Comparison of ENCODE assay signal across 7 cellular contexts in the genomic region with DNA sequence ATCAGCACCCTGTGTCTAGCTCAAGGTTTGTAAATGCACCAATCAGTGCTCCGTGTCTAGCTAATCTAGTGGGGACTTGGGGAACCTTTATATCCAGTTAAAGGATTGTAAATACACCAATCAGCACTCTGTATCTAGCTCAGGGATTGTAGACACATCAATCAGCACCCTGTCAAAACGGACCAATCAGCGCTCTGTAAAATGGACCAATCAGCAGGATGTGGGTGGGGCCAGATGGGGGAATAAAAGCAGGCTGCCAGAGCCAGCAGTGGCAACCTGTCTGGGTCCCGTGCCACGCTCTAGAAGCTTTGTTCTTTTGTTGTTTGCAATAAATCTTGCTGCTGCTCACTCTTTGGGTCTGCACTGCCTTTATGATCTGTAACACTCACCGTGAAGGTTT. TPM values are rescaled to one million over a fixed set of nuclear protein-coding genes. Genes with fewer than 3 reads are reported as not detected.
A peak's percentile ranks its signal among the peaks of the same experiment; 100 is the strongest.
DNase-seq lines count a peak whose midpoint lies in the region; ATAC-seq and TF ChIP-seq lines count a peak whose summit lies in the region.
"Not testable (repeated sequence)": the region's sequence is repeated elsewhere in the genome, so short reads cannot be mapped to it uniquely, and the experiment has no call there.

No MANE protein-coding gene starts in this region.

- peak overlapping the region; percentile 93 for H3K27ac Mint-ChIP-seq in CD4-positive, alpha-beta T cell
- peak overlapping the region in 2 of 3 donors; percentile 73 to 88 for H3K27ac Mint-ChIP-seq in IgD-negative memory B cell
- peak overlapping the region; percentile 46 for H3K27ac Mint-ChIP-seq in activated B cell treated with CpG ODN at 0.5 μM for 24 hours
- H3K27ac Mint-ChIP-seq in activated naive CD8-positive, alpha-beta T cell treated with anti-CD3 and anti-CD28 coated beads, Interleukin-2, amount 50 U/mL, for 24 hours; mesothelial cell of epicardium: not testable (repeated sequence)

- not testable (repeated sequence) for H3K9me3 ChIP-seq in CD4-positive, alpha-beta T cell (ENCODE audit: control insufficient read depth, low read length)

- peak overlapping the region; percentile 76 for H3K4me3 Mint-ChIP-seq in CD4-positive, alpha-beta T cell
- H3K4me3 Mint-ChIP-seq in IgD-negative memory B cell: peak overlapping the region in 2 of 4 donors; percentile 61 to 97
- peak overlapping the region; percentile 38 for H3K4me3 Mint-ChIP-seq in activated B cell treated with CpG ODN at 0.5 μM for 24 hours
- not testable (repeated sequence) for H3K4me3 Mint-ChIP-seq in activated naive CD8-positive, alpha-beta T cell treated with anti-CD3 and anti-CD28 coated beads, Interleukin-2, amount 50 U/mL, for 24 hours
- H3K4me3 Mint-ChIP-seq in mesothelial cell of epicardium: peak overlapping the region; percentile 18

- ATAC-seq in CD4-positive, alpha-beta T cell (ENCODE audit: poor library complexity); activated B cell treated with CpG ODN at 0.5 μM for 24 hours (ENCODE audit: low read depth); activated naive CD8-positive, alpha-beta T cell treated with anti-CD3 and anti-CD28 coated beads, Interleukin-2, amount 50 U/mL, for 24 hours: not testable (repeated sequence)

- peaks cover 54% of the 10 kb centered on the region for H3K4me1 Mint-ChIP-seq in CD4-positive, alpha-beta T cell (ENCODE audit: low read depth)
- H3K4me1 Mint-ChIP-seq in IgD-negative memory B cell: peaks cover 20 to 27% (median 21%) of the 10 kb centered on the region in 3 donors
- peaks cover 35% of the 10 kb centered on the region for H3K4me1 Mint-ChIP-seq in activated B cell treated with CpG ODN at 0.5 μM for 24 hours
- peaks cover 34% of the 10 kb centered on the region for H3K4me1 Mint-ChIP-seq in activated naive CD8-positive, alpha-beta T cell treated with anti-CD3 and anti-CD28 coated beads, Interleukin-2, amount 50 U/mL, for 24 hours
- H3K4me1 Mint-ChIP-seq in mesothelial cell of epicardium: peaks cover 12% of the 10 kb centered on the region

- not testable (repeated sequence) for H3K27ac ChIP-seq in CD4-positive, alpha-beta T cell (ENCODE audit: low read depth, low read length)

- DNase-seq in CD4-positive, alpha-beta T cell; activated B cell treated with CpG ODN at 0.5 μM for 24 hours; mesothelial cell of epicardium (ENCODE audit: low spot score in 2 of 2, unreplicated experiment in 2 of 2): not testable (repeated sequence)
- DNase-seq in activated T-cell treated with anti-CD3 and anti-CD28 coated beads, Interleukin-2, amount 50 U/mL, for 48 hours: peak; percentile 33 to 46
- peak; percentile 21 for DNase-seq in activated naive CD8-positive, alpha-beta T cell treated with anti-CD3 and anti-CD28 coated beads, Interleukin-2, amount 50 U/mL, for 24 hours
- peak; percentile 44 for DNase-seq in stimulated activated CD4-positive, alpha-beta T cell treated with anti-CD3 and anti-CD28 coated beads, Interleukin-15, amount 100 ng/mL, for 24 hours

- H3K27me3 Mint-ChIP-seq in CD4-positive, alpha-beta T cell; IgD-negative memory B cell; activated B cell treated with CpG ODN at 0.5 μM for 24 hours; activated naive CD8-positive, alpha-beta T cell treated with anti-CD3 and anti-CD28 coated beads, Interleukin-2, amount 50 U/mL, for 24 hours: not testable (repeated sequence)
- H3K27me3 Mint-ChIP-seq in mesothelial cell of epicardium (ENCODE audit: low read depth): peaks cover 16% of the 10 kb centered on the region

- not testable (repeated sequence) for TF ChIP-seq CTCF in CD4-positive, alpha-beta T cell (IDR thresholded peaks at IDR 0.05); activated B cell treated with CpG ODN at 0.5 μM for 24 hours (IDR thresholded peaks at IDR 0.05); mesothelial cell of epicardium (IDR thresholded peaks at IDR 0.05; ENCODE audit: unreplicated experiment)

- H3K27me3 ChIP-seq in CD4-positive, alpha-beta T cell (ENCODE audit: control insufficient read depth, insufficient read depth, low read length): not testable (repeated sequence)

- peaks cover 39% of the 10 kb centered on the region for H3K36me3 Mint-ChIP-seq in CD4-positive, alpha-beta T cell (ENCODE audit: low read depth)
- not testable (repeated sequence) for H3K36me3 Mint-ChIP-seq in IgD-negative memory B cell, mesothelial cell of epicardium
- peaks cover 13% of the 10 kb centered on the region for H3K36me3 Mint-ChIP-seq in activated B cell treated with CpG ODN at 0.5 μM for 24 hours (ENCODE audit: low read depth)
- H3K36me3 Mint-ChIP-seq in activated naive CD8-positive, alpha-beta T cell treated with anti-CD3 and anti-CD28 coated beads, Interleukin-2, amount 50 U/mL, for 24 hours (ENCODE audit: low read depth): peaks cover 18% of the 10 kb centered on the region

- CTCF ChIA-PET in CD4-positive, alpha-beta T cell (lab: Charles Lee): interaction anchor here (1.6 to 4.3 kb wide), 2 partner anchors 16 to 125 kb away, joined by 4 to 19 read pairs; a partner anchor contains a TSS
- CTCF ChIA-PET in activated B cell treated with CpG ODN at 0.5 μM for 24 hours (lab: Charles Lee): interaction anchor here (1.1 kb wide), 1 partner anchor 135 kb away, joined by 3 read pairs; no protein-coding TSS in a partner anchor

- POLR2A ChIA-PET in CD4-positive, alpha-beta T cell (lab: Charles Lee): interaction anchor here (0.7 to 5.1 kb wide), 8 partner anchors 9 to 144 kb away, joined by 3 to 108 read pairs (median 22); a partner anchor contains a TSS
- POLR2A ChIA-PET in activated B cell treated with CpG ODN at 0.5 μM for 24 hours (lab: Charles Lee): interaction anchor here (1.2 kb wide), 1 partner anchor 92 kb away, joined by 3 read pairs; no protein-coding TSS in a partner anchor

- intact Hi-C loops in CD4-positive, alpha-beta T cell (cut with DNase I, micrococcal nuclease): loop anchor here in 1 of 2 experiments (2.0 kb wide), 1 partner anchor 257 kb away; a partner anchor contains a TSS
- intact Hi-C loops in activated B cell treated with CpG ODN at 0.5 μM for 24 hours (cut with micrococcal nuclease): not testable (repeated sequence)

- H3K9me3 Mint-ChIP-seq in CD4-positive, alpha-beta T cell; IgD-negative memory B cell; activated B cell treated with CpG ODN at 0.5 μM for 24 hours; activated naive CD8-positive, alpha-beta T cell treated with anti-CD3 and anti-CD28 coated beads, Interleukin-2, amount 50 U/mL, for 24 hours; mesothelial cell of epicardium: not testable (repeated sequence)

RNA-seq across cellular contexts. Expression of a gene that starts 2.0 kb away (rescaled TPM):
- total RNA-seq in CD4-positive, alpha-beta T cell: 100 to 1,000 TPM in 1 of 2 experiments, 10 to 100 TPM in 1; 98.1 to 108 TPM
- polyA plus RNA-seq in IgD-negative memory B cell: 151 TPM
- total RNA-seq in activated B cell treated with CpG ODN at 0.5 μM for 24 hours (28.9 and 34.4 TPM in 2 replicates), mesothelial cell of epicardium (1.9 to 3.9 TPM (median 3.0 TPM) in 3 replicates)
